ENCODE assay signal across 9 cellular contexts in the genomic region with DNA sequence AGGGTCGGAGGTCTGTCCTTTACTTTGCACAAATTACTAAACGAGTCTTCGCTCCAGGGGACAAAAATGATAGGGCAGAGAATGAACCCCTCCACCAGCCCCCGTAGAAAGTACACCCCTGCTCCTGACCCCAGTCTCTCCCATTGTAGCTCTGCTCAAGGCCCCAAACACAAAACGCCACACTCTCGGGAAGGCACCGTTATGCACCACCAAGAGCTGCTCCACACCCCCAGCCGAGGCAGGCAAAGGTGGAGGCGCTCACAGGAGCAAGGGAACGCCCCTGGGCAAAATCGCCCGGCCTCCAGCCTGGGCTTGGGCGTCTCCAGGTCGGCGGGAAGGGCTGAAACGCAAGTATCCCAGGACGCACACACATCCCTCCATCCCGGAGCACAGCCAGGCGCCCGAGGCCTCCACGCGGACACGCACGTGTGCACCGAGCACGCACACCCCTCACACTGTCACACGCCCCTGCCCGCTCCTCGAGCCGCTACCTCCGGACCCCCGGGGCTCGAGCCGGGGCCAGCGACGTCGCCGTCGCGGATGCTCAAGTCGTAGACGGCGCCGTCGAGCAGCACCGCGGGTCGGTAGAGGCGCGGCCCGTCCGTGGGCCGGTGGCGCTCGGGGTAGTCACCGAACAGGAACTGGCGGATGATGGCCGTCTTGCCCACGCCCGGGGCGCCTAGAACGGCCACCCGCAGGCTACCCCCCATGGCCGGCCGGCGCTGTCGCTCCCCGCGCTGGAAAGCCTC. TPM values are rescaled to one million over a fixed set of nuclear protein-coding genes. Genes with fewer than 3 reads are reported as not detected.
A peak's percentile ranks its signal among the peaks of the same experiment; 100 is the strongest.
DNase-seq lines count a peak whose midpoint lies in the region; ATAC-seq and TF ChIP-seq lines count a peak whose summit lies in the region.
"Had no signal": no experiment of that assay in that cellular context is flagged by ENCODE, and none has a peak within 500 bp of the region (broad histone marks: within the 10 kb centered on the region; RNA-seq: fewer than 3 reads in every experiment).

No MANE protein-coding gene starts in this region.

- no peak overlapping the region for H3K23ac ChIP-seq in mesenchymal stem cell (ENCODE audit: low read length in 2 of 2)

- H3K27me3 ChIP-seq in left ventricle myocardium inferior (ENCODE audit: low read depth), result peaks cover 34% of the 10 kb centered on the region
- peaks cover 24% of the 10 kb centered on the region for H3K27me3 ChIP-seq in adipocyte (replicated peaks; ENCODE audit: control insufficient read depth, insufficient read depth, low read length)
- peaks cover 31 to 45% of the 10 kb centered on the region in 2 experiments for H3K27me3 ChIP-seq in mesenchymal stem cell (ENCODE audit: control insufficient read depth in 1 of 2, insufficient read depth in 1 of 2, low read length in 2 of 2)

- H2BK5ac ChIP-seq in mesenchymal stem cell (ENCODE audit: low read depth, low read length, poor library complexity, severe bottlenecking), result no peak overlapping the region

- intact Hi-C loops in left ventricle myocardium inferior (cut with micrococcal nuclease), result no loop called here
- intact Hi-C loops in cardiac septum (cut with DNase I), result no loop called here

- no peak overlapping the region for H3K4ac ChIP-seq in mesenchymal stem cell (ENCODE audit: low read depth in 1 of 2, low read length in 2 of 2)

- H3K27ac ChIP-seq in left ventricle myocardium inferior (replicated peaks) (peak overlapping the region; percentile 44), mesenchymal stem cell (ENCODE audit: low read length, poor library complexity, severe bottlenecking) (no peak overlapping the region), urinary bladder (ENCODE audit: low read depth) (no peak overlapping the region), caudate nucleus (ENCODE audit: low read depth, low read length) (no peak overlapping the region)

- H2AFZ ChIP-seq in mesenchymal stem cell (ENCODE audit: low read depth, low read length), result no peak overlapping the region

- TF ChIP-seq CTCF in left ventricle myocardium inferior (IDR thresholded peaks at IDR 0.05; ENCODE audit: borderline replicate concordance), result no peak

- H3K4me2 ChIP-seq in mesenchymal stem cell (ENCODE audit: low read length, poor library complexity, severe bottlenecking), result peak overlapping the region; percentile 89

- H3K79me1 ChIP-seq in mesenchymal stem cell (replicated peaks; ENCODE audit: low read length, poor library complexity, severe bottlenecking), result peaks cover 18% of the 10 kb centered on the region

- H3K18ac ChIP-seq in mesenchymal stem cell (ENCODE audit: low read depth in 1 of 2, low read length in 2 of 2), result no peak overlapping the region

- DNase-seq in left ventricle myocardium inferior (no peak), cardiac septum (ENCODE audit: low spot score) (no peak), adipocyte (ENCODE audit: low read depth) (peak; percentile 17), mesenchymal stem cell (peak; percentile 12), caudate nucleus (lab: John Stamatoyannopoulos, UW) (no peak)
- no peak for DNase-seq in stimulated activated CD4-positive, alpha-beta T cell treated with anti-CD3 and anti-CD28 coated beads, Interleukin-4, amount 100 ng/mL, for 4 hours

- no peak overlapping the region for H4K8ac ChIP-seq in mesenchymal stem cell (ENCODE audit: low read length)

- H3K9ac ChIP-seq in adipocyte (ENCODE audit: low read length) (no peak overlapping the region), mesenchymal stem cell (ENCODE audit: low read length) (no peak overlapping the region)

- H3K4me1 ChIP-seq in left ventricle myocardium inferior, result peaks cover 64% of the 10 kb centered on the region
- peaks cover 12% of the 10 kb centered on the region for H3K4me1 ChIP-seq in adipocyte (ENCODE audit: control insufficient read depth, insufficient read depth, low read length)
- H3K4me1 ChIP-seq in mesenchymal stem cell (ENCODE audit: control insufficient read depth, insufficient read depth, low read depth, low read length), result peaks cover 36% of the 10 kb centered on the region
- no peaks in the 10 kb centered on the region for H3K4me1 ChIP-seq in urinary bladder (ENCODE audit: insufficient read depth)

- H2BK15ac ChIP-seq in mesenchymal stem cell (ENCODE audit: low read depth, poor library complexity, severe bottlenecking), result no peak overlapping the region

- H3K36me3 ChIP-seq in left ventricle myocardium inferior (no peaks in the 10 kb centered on the region), adipocyte (ENCODE audit: control insufficient read depth, insufficient read depth, low read length, severe bottlenecking) (no peaks in the 10 kb centered on the region), mesenchymal stem cell (ENCODE audit: control insufficient read depth in 1 of 2, insufficient read depth in 2 of 2, low read depth in 1 of 2, low read length in 2 of 2) (peaks cover 4 to 33% of the 10 kb centered on the region in 2 experiments), urinary bladder (ENCODE audit: insufficient read depth) (no peaks in the 10 kb centered on the region)

- no peak overlapping the region for H2AK5ac ChIP-seq in mesenchymal stem cell (ENCODE audit: low read length, severe bottlenecking)

- no peak for ATAC-seq in HG03135 (IDR thresholded peaks at IDR 0.05; ENCODE audit: unreplicated experiment)

- H2BK12ac ChIP-seq in mesenchymal stem cell (ENCODE audit: low read length in 2 of 2), result no peak overlapping the region

- H3K9me3 ChIP-seq in left ventricle myocardium inferior (replicated peaks) (no peaks in the 10 kb centered on the region), adipocyte (ENCODE audit: control insufficient read depth, low read length) (no peaks in the 10 kb centered on the region), mesenchymal stem cell (ENCODE audit: control insufficient read depth, low read length) (no peaks in the 10 kb centered on the region)

- H4K91ac ChIP-seq in mesenchymal stem cell (ENCODE audit: low read length), result peak overlapping the region; percentile 43

- H3K4me3 ChIP-seq in left ventricle myocardium inferior (peak overlapping the region; percentile 67), adipocyte (ENCODE audit: low read length) (no peak overlapping the region), mesenchymal stem cell (ENCODE audit: insufficient read depth in 1 of 2, low read depth in 1 of 2, low read length in 2 of 2) (peak overlapping the region in 1 of 2 experiments; percentile 47), urinary bladder (ENCODE audit: low read depth, low read length) (peak overlapping the region; percentile 32)

- no peak overlapping the region for H3K14ac ChIP-seq in mesenchymal stem cell (ENCODE audit: low read length in 2 of 2)

- 26% methylated on average over 32 of the region's 69 CpGs for WGBS in mesenchymal stem cell
- WGBS in urinary bladder, result 2% methylated on average over 69 of the region's 69 CpGs

- H2BK120ac ChIP-seq in mesenchymal stem cell (ENCODE audit: low read depth, low read length), result no peak overlapping the region

RNA-seq across cellular contexts. Expression of gene RASL10A, which starts 0.8 kb away (rescaled TPM):
- total RNA-seq in left ventricle myocardium inferior (1.4 TPM), cardiac septum (1.3 TPM), urinary bladder (0.58 TPM)
- 0.06 TPM for polyA plus RNA-seq in mesenchymal stem cell (2013, experiment 1 of 2)
- polyA plus RNA-seq in mesenchymal stem cell (2013, experiment 2 of 2), result 0.04 TPM
- 2.0 TPM for polyA plus RNA-seq in urinary bladder
- total RNA-seq: fibroblast of lung had no signal
- polyA plus RNA-seq: fibroblast of lung had no signal

RNA-seq across cellular contexts. Expression of gene GAS2L1, which starts 8.3 kb away (rescaled TPM):
- 22.4 TPM for total RNA-seq in left ventricle myocardium inferior
- total RNA-seq in cardiac septum, result 13.0 TPM
- polyA plus RNA-seq in mesenchymal stem cell (2013, experiment 1 of 2), result 21.8 TPM
- 22.6 TPM for polyA plus RNA-seq in mesenchymal stem cell (2013, experiment 2 of 2)
- 4.8 TPM for total RNA-seq in urinary bladder
- polyA plus RNA-seq in urinary bladder, result 33.7 TPM

RNA-seq across cellular contexts. Expression of gene EWSR1, which starts 46.6 kb away (rescaled TPM):
- total RNA-seq in left ventricle myocardium inferior, result 122 TPM
- 138 TPM for total RNA-seq in cardiac septum
- 174 TPM for polyA plus RNA-seq in mesenchymal stem cell (2013, experiment 1 of 2)
- polyA plus RNA-seq in mesenchymal stem cell (2013, experiment 2 of 2), result 172 TPM
- 98.6 TPM for total RNA-seq in urinary bladder
- polyA plus RNA-seq in urinary bladder, result 143 TPM

RNA-seq across cellular contexts. Expression of gene RHBDD3, which starts 46.9 kb away (rescaled TPM):
- total RNA-seq in left ventricle myocardium inferior (15.0 TPM), cardiac septum (16.7 TPM), urinary bladder (11.7 TPM)
- polyA plus RNA-seq in mesenchymal stem cell (2013, experiment 1 of 2), result 22.5 TPM
- 22.7 TPM for polyA plus RNA-seq in mesenchymal stem cell (2013, experiment 2 of 2)
- polyA plus RNA-seq in urinary bladder, result 26.9 TPM

Comparison
In these comparisons a context has a peak if more than half of its experiments do, and no peak if none do; other contexts are left out.
1. DNase-seq: peak in adipocyte (single experiment) and mesenchymal stem cell (single experiment); none in left ventricle myocardium inferior (single experiment), cardiac septum (single experiment), stimulated activated CD4-positive, alpha-beta T cell treated with anti-CD3 and anti-CD28 coated beads, Interleukin-4, amount 100 ng/mL, for 4 hours (0 of 2) and caudate nucleus (0 of 61).